In genomic region chr5:103624035-103624461, GRCh38 we compare ENCODE assay signal across 21 cellular contexts.
DNase-seq lines count a peak whose midpoint lies in the region; ATAC-seq, FAIRE-seq and TF ChIP-seq lines count a peak whose summit lies in the region.
"Had no signal": no experiment of that assay in that cellular context is flagged by ENCODE, and none has a peak within 500 bp of the region (broad histone marks: within the 10 kb centered on the region; RNA-seq: fewer than 3 reads in every experiment).

No MANE protein-coding gene starts in this region.

- TF ChIP-seq CTCF in AG10803 (conservative IDR thresholded peaks at IDR 0.05; ENCODE audit: low read length), result no peak

- ATAC-seq in HG02571 (IDR thresholded peaks at IDR 0.05; ENCODE audit: unreplicated experiment), result no peak
- ATAC-seq: activated CD8-positive, alpha-beta T cell treated with anti-CD3 and anti-CD28 coated beads, Interleukin-2, amount 10 ng/mL, durations not matched to agents 7 days and 5 days; stimulated activated memory B cell treated with anti-CD40 and anti-IgM and Interleukin-4, amounts not matched to agents 10 μg/mL and 1 μg/mL and 100 μg/mL, for 72 hours had no signal

- DNase-seq in AG10803 (ENCODE audit: low read depth) (peak; percentile 34), NCI-H226 (peak; percentile 13), lung microvascular endothelial cell (ENCODE audit: low read depth in 2 of 2) (peak; percentile 49 to 91), NCI-H524 treated with DMSO at 0.1 percent for 48 hours (lab: John Stamatoyannopoulos, UW) (no peak), NCI-H748 (lab: John Stamatoyannopoulos, UW; ENCODE audit: unreplicated experiment) (no peak)
- DNase-seq in activated CD4-positive, alpha-beta T cell treated with anti-CD3 and anti-CD28 coated beads for 4 hours, result no peak
- DNase-seq: activated CD8-positive, alpha-beta T cell treated with anti-CD3 and anti-CD28 coated beads, Interleukin-2, amount 10 ng/mL, durations not matched to agents 7 days and 5 days; activated effector memory CD4-positive, alpha-beta T cell treated with anti-CD3 and anti-CD28 coated beads, Interleukin-2, amount 50 U/mL, for 16 hours; caudate nucleus; erythroblast; GF-D8; H9; NCI-H187; NCI-H774; SHP77 treated with DMSO at 0.1 percent for 48 hours; stimulated activated CD4-positive, alpha-beta T cell treated with anti-CD3 and anti-CD28 coated beads, Interleukin-4, amount 100 ng/mL, for 24 hours; T1000; uterus had no signal

- FAIRE-seq in endometrium (lab: Jason Lieb, UNC), result peak; percentile 72

- H3K4me3 ChIP-seq in AG10803 (ENCODE audit: low read length), result no peak overlapping the region
- H3K4me3 ChIP-seq: uterus had no signal

Comparison
In these comparisons a context has a peak if more than half of its experiments do, and no peak if none do; other contexts are left out.
1. DNase-seq: peak in AG10803 (single experiment), NCI-H226 (single experiment) and lung microvascular endothelial cell (2 of 2); none in NCI-H524 treated with DMSO at 0.1 percent for 48 hours (single experiment), NCI-H748 (single experiment) and activated CD4-positive, alpha-beta T cell treated with anti-CD3 and anti-CD28 coated beads for 4 hours (0 of 2).